8 cellular contexts compared by ENCODE assay signal in genomic region chr1:155001688-155002474, GRCh38. TPM values are rescaled to one million over a fixed set of nuclear protein-coding genes. Genes with fewer than 3 reads are reported as not detected.
DNase-seq lines count a peak whose midpoint lies in the region; ATAC-seq and TF ChIP-seq lines count a peak whose summit lies in the region.

No MANE protein-coding gene starts in this region.

- POLR2A ChIA-PET in naive thymus-derived CD4-positive, alpha-beta T cell (lab: Charles Lee): interaction anchor here (0.7 to 18.2 kb wide), 9 partner anchors 9 to 242 kb away, joined by 3 to 270 read pairs (median 6); partner anchors contain the start of genes CKS1B, FLAD1, LENEP and PBXIP1

- H3K27ac ChIP-seq in fibroblast of lung (ENCODE audit: insufficient read depth, low read length): peak overlapping the region; percentile 80
- H3K27ac ChIP-seq in naive thymus-derived CD4-positive, alpha-beta T cell (ENCODE audit: low read depth, low read length): peak overlapping the region; percentile 88

- peak overlapping the region; percentile 92 for H3K4me2 ChIP-seq in fibroblast of lung (ENCODE audit: extremely low read depth, insufficient read depth, low read length)

- H3K36me3 ChIP-seq in fibroblast of lung (ENCODE audit: control insufficient read depth, insufficient read depth, low read length): no peaks in the 10 kb centered on the region
- peaks cover 0 to 8% (median 0%) of the 10 kb centered on the region in 3 experiments for H3K36me3 ChIP-seq in naive thymus-derived CD4-positive, alpha-beta T cell (ENCODE audit: control insufficient read depth in 2 of 3, insufficient read depth in 3 of 3, low read length in 3 of 3)

- no peaks in the 10 kb centered on the region for H3K27me3 Mint-ChIP-seq in naive thymus-derived CD4-positive, alpha-beta T cell

- H3K27ac Mint-ChIP-seq in naive thymus-derived CD4-positive, alpha-beta T cell: peak overlapping the region; percentile 70 to 99 (median 91)
- peak overlapping the region; percentile 91 for H3K27ac Mint-ChIP-seq in stimulated activated effector memory CD8-positive, alpha-beta T cell treated with anti-CD3 and anti-CD28 coated beads, Interleukin-12 subunit alpha, Interleukin-12 subunit beta, amount 100 ng/mL, for 72 hours

- peak overlapping the region; percentile 98 for H2AFZ ChIP-seq in fibroblast of lung (ENCODE audit: low read length)

- no peaks in the 10 kb centered on the region for H4K20me1 ChIP-seq in fibroblast of lung (ENCODE audit: control insufficient read depth, extremely low read depth, insufficient read depth, low read length)

- H3K4me3 Mint-ChIP-seq in naive thymus-derived CD4-positive, alpha-beta T cell: peak overlapping the region; percentile 90 to 100 (median 95)
- H3K4me3 Mint-ChIP-seq in stimulated activated effector memory CD8-positive, alpha-beta T cell treated with anti-CD3 and anti-CD28 coated beads, Interleukin-12 subunit alpha, Interleukin-12 subunit beta, amount 100 ng/mL, for 72 hours: peak overlapping the region; percentile 93

- no peaks in the 10 kb centered on the region for H3K27me3 ChIP-seq in fibroblast of lung (ENCODE audit: control insufficient read depth, insufficient read depth, low read length)
- no peaks in the 10 kb centered on the region for H3K27me3 ChIP-seq in naive thymus-derived CD4-positive, alpha-beta T cell (ENCODE audit: control insufficient read depth in 2 of 2, insufficient read depth in 2 of 2, low read length in 2 of 2)

- H3K4me1 ChIP-seq in fibroblast of lung (ENCODE audit: control insufficient read depth, extremely low read depth, insufficient read depth, low read length): peaks cover 26% of the 10 kb centered on the region
- H3K4me1 ChIP-seq in naive thymus-derived CD4-positive, alpha-beta T cell (ENCODE audit: control insufficient read depth in 2 of 2, insufficient read depth in 2 of 2, low read length in 2 of 2): peaks cover 23 to 40% of the 10 kb centered on the region in 2 donors

- H3K9ac ChIP-seq in fibroblast of lung (ENCODE audit: insufficient read depth, low read length): peak overlapping the region; percentile 71

- H3K9me3 ChIP-seq in fibroblast of lung (ENCODE audit: control insufficient read depth, insufficient read depth, low read depth, low read length): no peaks in the 10 kb centered on the region
- H3K9me3 ChIP-seq in naive thymus-derived CD4-positive, alpha-beta T cell (ENCODE audit: control insufficient read depth in 2 of 3, low read length in 3 of 3): no peaks in the 10 kb centered on the region

- CTCF ChIA-PET in naive thymus-derived CD4-positive, alpha-beta T cell (lab: Charles Lee): interaction anchor here (0.6 to 17.9 kb wide), 5 partner anchors 13 to 65 kb away, joined by 3 to 291 read pairs (median 9); partner anchors contain the start of genes PBXIP1 and PMVK

- H3K4me3 ChIP-seq in fibroblast of lung (replicated peaks in 1 of 4; ENCODE audit: control extremely low read depth in 1 of 4, insufficient read depth in 1 of 4, low read depth in 3 of 4, low read length in 4 of 4): peak overlapping the region; percentile 57 to 86 (median 72)
- peak overlapping the region; percentile 95 for H3K4me3 ChIP-seq in naive thymus-derived CD4-positive, alpha-beta T cell (ENCODE audit: low read length)

- H3K36me3 Mint-ChIP-seq in naive thymus-derived CD4-positive, alpha-beta T cell: peaks cover 0 to 17% (median 0%) of the 10 kb centered on the region in 5 donors
- peaks cover 22% of the 10 kb centered on the region for H3K36me3 Mint-ChIP-seq in stimulated activated effector memory CD8-positive, alpha-beta T cell treated with anti-CD3 and anti-CD28 coated beads, Interleukin-12 subunit alpha, Interleukin-12 subunit beta, amount 100 ng/mL, for 72 hours

- H3K9me3 Mint-ChIP-seq in naive thymus-derived CD4-positive, alpha-beta T cell: peaks cover 0 to 2% (median 0%) of the 10 kb centered on the region in 11 donors
- no peaks in the 10 kb centered on the region for H3K9me3 Mint-ChIP-seq in stimulated activated effector memory CD8-positive, alpha-beta T cell treated with anti-CD3 and anti-CD28 coated beads, Interleukin-12 subunit alpha, Interleukin-12 subunit beta, amount 100 ng/mL, for 72 hours

- intact Hi-C loops in naive thymus-derived CD4-positive, alpha-beta T cell (cut with micrococcal nuclease): loop anchor here (1.0 to 10.0 kb wide), 18 partner anchors 8 to 1503 kb away; partner anchors contain the start of genes CKS1B (in 2 of the 2), EFNA4 (in 2 of the 2), ADAM15 (in 1 of the 2) and ATP8B2 (in 1 of the 2)

- peak; percentile 49 for ATAC-seq in GM21737 (IDR thresholded peaks at IDR 0.05; ENCODE audit: unreplicated experiment)
- ATAC-seq in naive thymus-derived CD4-positive, alpha-beta T cell: peak; percentile 87
- peak; percentile 81 for ATAC-seq in stimulated activated effector memory CD8-positive, alpha-beta T cell treated with anti-CD3 and anti-CD28 coated beads, Interleukin-12 subunit alpha, Interleukin-12 subunit beta, amount 100 ng/mL, for 72 hours

- DNase-seq in DMS153 treated with DMSO at 0.1 percent for 48 hours (lab: John Stamatoyannopoulos, UW; ENCODE audit: unreplicated experiment) (peak; percentile 100), RPMI7951 (ENCODE audit: low read depth) (peak; percentile 97), fibroblast of lung (ENCODE audit: low read depth in 2 of 2) (peak; percentile 99)
- peak; percentile 97 to 99 for DNase-seq in activated T-helper 1 cell treated with anti-CD3 and anti-CD28 coated beads, Interleukin-2, amount 50 U/mL, for 16 hours (ENCODE audit: low read depth in 1 of 2, low spot score in 1 of 2)
- peak; percentile 90 to 98 (median 95) for DNase-seq in naive thymus-derived CD4-positive, alpha-beta T cell
- peak; percentile 94 to 99 for DNase-seq in stimulated activated effector memory CD8-positive, alpha-beta T cell treated with anti-CD3 and anti-CD28 coated beads, Interleukin-12 subunit alpha, Interleukin-12 subunit beta, amount 100 ng/mL, for 72 hours (ENCODE audit: low spot score in 2 of 2)

- peaks cover 29 to 63% (median 55%) of the 10 kb centered on the region in 7 donors for H3K4me1 Mint-ChIP-seq in naive thymus-derived CD4-positive, alpha-beta T cell
- H3K4me1 Mint-ChIP-seq in stimulated activated effector memory CD8-positive, alpha-beta T cell treated with anti-CD3 and anti-CD28 coated beads, Interleukin-12 subunit alpha, Interleukin-12 subunit beta, amount 100 ng/mL, for 72 hours: peaks cover 64% of the 10 kb centered on the region

- H3K79me2 ChIP-seq in fibroblast of lung (ENCODE audit: control insufficient read depth, insufficient read depth, low read length): peaks cover 13% of the 10 kb centered on the region

- TF ChIP-seq CTCF in LNCAP (IDR thresholded peaks at IDR 0.05): peak; percentile 60
- peak; percentile 60 for TF ChIP-seq CTCF in fibroblast of lung (conservative IDR thresholded peaks at IDR 0.05 in 1 of 2, IDR thresholded peaks at IDR 0.05 in 1 of 2; ENCODE audit: low read depth in 1 of 2, low read length in 2 of 2)

RNA-seq across cellular contexts. Expression of gene ZBTB7B, which starts 0.7 kb away (rescaled TPM):
- 4.9 and 6.9 TPM in 2 replicates for total RNA-seq in RPMI7951 (2014; rRNA removed; shearing (Covaris generic))
- 12.3 and 19.3 TPM in 2 replicates for total RNA-seq in fibroblast of lung
- polyA plus RNA-seq in fibroblast of lung: 6.2 and 7.0 TPM in 2 replicates
- 9.6 and 12.2 TPM in 2 replicates for polyA plus RNA-seq in fibroblast of lung (2012)
- polyA minus RNA-seq in fibroblast of lung (ENCODE audit: low replicate concordance): 10.7 and 11.5 TPM in 2 replicates
- 100 to 1,000 TPM in 1 of 5 experiments, 10 to 100 TPM in 4; 42.7 to 139 (median 61.0) TPM for total RNA-seq in naive thymus-derived CD4-positive, alpha-beta T cell
- 1 to 10 TPM; 3.0 to 6.7 TPM for polyA plus RNA-seq in naive thymus-derived CD4-positive, alpha-beta T cell

RNA-seq across cellular contexts. Expression of gene LENEP, which starts 8.5 kb away (rescaled TPM):
- total RNA-seq in RPMI7951 (2014; rRNA removed; shearing (Covaris generic)): 1.7 TPM in 1 of 2 replicates, not detected in the other
- 0.26 TPM in 1 of 2 replicates, not detected in the other for total RNA-seq in fibroblast of lung
- polyA plus RNA-seq in fibroblast of lung: not detected in 2 replicates
- polyA plus RNA-seq in fibroblast of lung (2012): not detected in 2 replicates
- polyA minus RNA-seq in fibroblast of lung (ENCODE audit: low replicate concordance): not detected in 2 replicates
- 1 to 10 TPM in 3 of 5 experiments, not detected in 2; 1.4 to 3.2 (median 2.6) TPM for total RNA-seq in naive thymus-derived CD4-positive, alpha-beta T cell
- not detected for polyA plus RNA-seq in naive thymus-derived CD4-positive, alpha-beta T cell

RNA-seq across cellular contexts. Expression of gene FLAD1, which starts 18.7 kb away (rescaled TPM):
- 22.5 and 26.0 TPM in 2 replicates for total RNA-seq in RPMI7951 (2014; rRNA removed; shearing (Covaris generic))
- 20.5 and 24.9 TPM in 2 replicates for total RNA-seq in fibroblast of lung
- polyA plus RNA-seq in fibroblast of lung: 11.8 and 20.1 TPM in 2 replicates
- 21.2 and 31.5 TPM in 2 replicates for polyA plus RNA-seq in fibroblast of lung (2012)
- 25.3 and 47.5 TPM in 2 replicates for polyA minus RNA-seq in fibroblast of lung (ENCODE audit: low replicate concordance)
- total RNA-seq in naive thymus-derived CD4-positive, alpha-beta T cell: 10 to 100 TPM; 24.4 to 50.2 (median 50.0) TPM
- polyA plus RNA-seq in naive thymus-derived CD4-positive, alpha-beta T cell: 10 to 100 TPM; 33.3 to 45.8 TPM

RNA-seq across cellular contexts. Expression of gene CKS1B, which starts 27.4 kb away (rescaled TPM):
- 344 and 400 TPM in 2 replicates for total RNA-seq in RPMI7951 (2014; rRNA removed; shearing (Covaris generic))
- total RNA-seq in fibroblast of lung: 23.9 and 40.3 TPM in 2 replicates
- polyA plus RNA-seq in fibroblast of lung: 55.4 and 176 TPM in 2 replicates
- 38.8 and 114 TPM in 2 replicates for polyA plus RNA-seq in fibroblast of lung (2012)
- 4.0 and 38.8 TPM in 2 replicates for polyA minus RNA-seq in fibroblast of lung (ENCODE audit: low replicate concordance)
- total RNA-seq in naive thymus-derived CD4-positive, alpha-beta T cell: 100 to 1,000 TPM in 1 of 5 experiments, 10 to 100 TPM in 3, 1 to 10 TPM in 1; 8.4 to 105 (median 10.2) TPM
- 10 to 100 TPM; 37.1 to 55.2 TPM for polyA plus RNA-seq in naive thymus-derived CD4-positive, alpha-beta T cell

RNA-seq across cellular contexts. Expression of gene SHC1, which starts 31.3 kb away (rescaled TPM):
- 111 and 115 TPM in 2 replicates for total RNA-seq in RPMI7951 (2014; rRNA removed; shearing (Covaris generic))
- total RNA-seq in fibroblast of lung: 220 and 245 TPM in 2 replicates
- polyA plus RNA-seq in fibroblast of lung: 277 and 289 TPM in 2 replicates
- 261 and 301 TPM in 2 replicates for polyA plus RNA-seq in fibroblast of lung (2012)
- 433 and 499 TPM in 2 replicates for polyA minus RNA-seq in fibroblast of lung (ENCODE audit: low replicate concordance)
- 10 to 100 TPM; 71.0 to 76.9 (median 73.7) TPM for total RNA-seq in naive thymus-derived CD4-positive, alpha-beta T cell
- polyA plus RNA-seq in naive thymus-derived CD4-positive, alpha-beta T cell: 10 to 100 TPM; 29.6 to 38.3 TPM

Comparison
In these comparisons a context has a peak if more than half of its experiments do, and no peak if none do; other contexts are left out.
1. Peak in every context shown above with its lines: DNase-seq, ATAC-seq, H3K4me3 ChIP-seq and H3K27ac ChIP-seq.